1 cellular context compared by ENCODE assay signal in the genomic region with DNA sequence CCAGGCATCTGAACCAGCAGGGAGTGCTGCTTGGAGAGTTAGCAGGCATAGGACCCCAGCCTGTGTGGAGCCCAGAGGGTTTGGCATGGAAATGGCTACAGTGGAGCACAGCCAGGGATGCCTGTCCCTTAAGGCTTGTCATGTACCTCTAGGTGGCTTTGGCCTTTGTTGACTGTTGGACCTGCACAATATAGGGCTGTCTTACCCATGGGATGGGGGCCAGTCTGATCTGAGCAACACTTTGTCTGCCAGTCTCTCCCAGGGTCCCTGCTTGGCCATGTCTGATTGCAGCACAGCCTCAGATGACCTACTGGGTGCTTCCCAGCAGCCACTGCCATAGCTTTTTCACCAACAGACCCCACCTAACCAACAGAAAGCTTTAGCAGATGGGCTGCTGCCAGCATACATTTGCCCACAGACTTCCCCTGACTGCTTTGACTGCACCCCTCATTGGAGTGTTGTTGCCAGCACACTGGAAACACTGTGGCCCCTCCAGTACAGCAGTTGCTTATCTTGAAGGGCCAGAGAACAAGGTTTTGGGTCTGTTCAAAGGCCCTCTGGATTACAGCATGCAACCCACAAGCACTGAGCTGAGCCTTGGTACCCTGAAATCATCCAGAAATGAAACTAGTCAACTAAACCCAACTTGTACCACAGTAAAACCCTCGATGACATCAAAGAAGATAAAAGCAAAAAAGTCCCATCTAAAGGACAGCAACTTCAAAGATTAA.
TF ChIP-seq lines count a peak whose summit lies in the region.

No MANE protein-coding gene starts in this region.

TF ChIP-seq in GM12878, 131 proteins besides CTCF, POLR2A, EP300 and RAD21:
- TF ChIP-seq RUNX3 (IDR thresholded peaks at IDR 0.05; ENCODE audit: low read length) (no peak; the same call in 1 of the 2 replicates), RB1 (IDR thresholded peaks at IDR 0.05; ENCODE audit: borderline replicate concordance) (no peak), KDM1A (IDR thresholded peaks at IDR 0.05; ENCODE audit: borderline replicate concordance) (no peak), SMARCA5 (IDR thresholded peaks at IDR 0.05) (no peak), NRF1 (conservative IDR thresholded peaks at IDR 0.05; ENCODE audit: low read depth, low read length) (no peak), MEF2B (IDR thresholded peaks at IDR 0.05; ENCODE audit: partially characterized antibody, poor library complexity, severe bottlenecking) (no peak), RFX5 (IDR thresholded peaks at IDR 0.05; ENCODE audit: low read depth, low read length) (no peak), EZH2 (IDR thresholded peaks at IDR 0.05; ENCODE audit: borderline replicate concordance, control insufficient read depth, low read depth, low read length) (no peak), IKZF2 (IDR thresholded peaks at IDR 0.05) (no peak), SIX5 (IDR thresholded peaks at IDR 0.05; ENCODE audit: low read depth, low read length, severe bottlenecking) (no peak), BACH1 (IDR thresholded peaks at IDR 0.05; ENCODE audit: borderline replicate concordance) (no peak), NFYA (IDR thresholded peaks at IDR 0.05; ENCODE audit: borderline replicate concordance, low read depth, low read length) (no peak), POLR2AphosphoS5 (IDR thresholded peaks at IDR 0.05; ENCODE audit: low read length) (no peak)
- TF ChIP-seq, protein P1, sequence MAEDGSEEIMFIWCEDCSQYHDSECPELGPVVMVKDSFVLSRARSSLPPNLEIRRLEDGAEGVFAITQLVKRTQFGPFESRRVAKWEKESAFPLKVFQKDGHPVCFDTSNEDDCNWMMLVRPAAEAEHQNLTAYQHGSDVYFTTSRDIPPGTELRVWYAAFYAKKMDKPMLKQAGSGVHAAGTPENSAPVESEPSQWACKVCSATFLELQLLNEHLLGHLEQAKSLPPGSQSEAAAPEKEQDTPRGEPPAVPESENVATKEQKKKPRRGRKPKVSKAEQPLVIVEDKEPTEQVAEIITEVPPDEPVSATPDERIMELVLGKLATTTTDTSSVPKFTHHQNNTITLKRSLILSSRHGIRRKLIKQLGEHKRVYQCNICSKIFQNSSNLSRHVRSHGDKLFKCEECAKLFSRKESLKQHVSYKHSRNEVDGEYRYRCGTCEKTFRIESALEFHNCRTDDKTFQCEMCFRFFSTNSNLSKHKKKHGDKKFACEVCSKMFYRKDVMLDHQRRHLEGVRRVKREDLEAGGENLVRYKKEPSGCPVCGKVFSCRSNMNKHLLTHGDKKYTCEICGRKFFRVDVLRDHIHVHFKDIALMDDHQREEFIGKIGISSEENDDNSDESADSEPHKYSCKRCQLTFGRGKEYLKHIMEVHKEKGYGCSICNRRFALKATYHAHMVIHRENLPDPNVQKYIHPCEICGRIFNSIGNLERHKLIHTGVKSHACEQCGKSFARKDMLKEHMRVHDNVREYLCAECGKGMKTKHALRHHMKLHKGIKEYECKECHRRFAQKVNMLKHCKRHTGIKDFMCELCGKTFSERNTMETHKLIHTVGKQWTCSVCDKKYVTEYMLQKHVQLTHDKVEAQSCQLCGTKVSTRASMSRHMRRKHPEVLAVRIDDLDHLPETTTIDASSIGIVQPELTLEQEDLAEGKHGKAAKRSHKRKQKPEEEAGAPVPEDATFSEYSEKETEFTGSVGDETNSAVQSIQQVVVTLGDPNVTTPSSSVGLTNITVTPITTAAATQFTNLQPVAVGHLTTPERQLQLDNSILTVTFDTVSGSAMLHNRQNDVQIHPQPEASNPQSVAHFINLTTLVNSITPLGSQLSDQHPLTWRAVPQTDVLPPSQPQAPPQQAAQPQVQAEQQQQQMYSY (CRISPR knock-in tag; IDR thresholded peaks at IDR 0.05), result no peak
